Comparison of ENCODE assay signal across 23 cellular contexts in genomic region chr10:46069771-46070463, GRCh38. TPM values are rescaled to one million over a fixed set of nuclear protein-coding genes. Genes with fewer than 3 reads are reported as not detected.
DNase-seq lines count a peak whose midpoint lies in the region; ATAC-seq and TF ChIP-seq lines count a peak whose summit lies in the region.
"Had no signal": no experiment of that assay in that cellular context is flagged by ENCODE, and none has a peak within 500 bp of the region (broad histone marks: within the 10 kb centered on the region; RNA-seq: fewer than 3 reads in every experiment).

No MANE protein-coding gene starts in this region.

- no peak overlapping the region for H4K12ac ChIP-seq in trophoblast cell (ENCODE audit: low read depth, low read length)

- no peak overlapping the region for H3K4me3 ChIP-seq in NB4 (ENCODE audit: low read depth, low read length)
- no peak overlapping the region for H3K4me3 ChIP-seq in esophagus muscularis mucosa
- H3K4me3 ChIP-seq in trophoblast cell (ENCODE audit: low read depth, low read length) = no peak overlapping the region
- H3K4me3 ChIP-seq: BLaER1, MG63, PC-9, SJCRH30 had no signal

- H2BK5ac ChIP-seq in trophoblast cell (ENCODE audit: low read depth, low read length, poor library complexity) = no peak overlapping the region

- H3K14ac ChIP-seq in trophoblast cell (ENCODE audit: low read length) = no peak overlapping the region

- H3K36me3 ChIP-seq in esophagus muscularis mucosa = no peaks in the 10 kb centered on the region
- no peaks in the 10 kb centered on the region for H3K36me3 ChIP-seq in trophoblast cell (ENCODE audit: control insufficient read depth in 1 of 2, insufficient read depth in 2 of 2, low read length in 2 of 2)
- H3K36me3 ChIP-seq: BLaER1, MG63, SJCRH30 had no signal

- H2AFZ ChIP-seq in trophoblast cell (ENCODE audit: insufficient read depth, low read length, poor library complexity) = no peak overlapping the region
- H2AFZ ChIP-seq: PC-9 had no signal

- no peak overlapping the region for H4K91ac ChIP-seq in trophoblast cell (ENCODE audit: low read depth, low read length)

- no peak for TF ChIP-seq EP300 in esophagus muscularis mucosa (IDR thresholded peaks at IDR 0.05)

- no peak overlapping the region for H3K23ac ChIP-seq in trophoblast cell (ENCODE audit: low read length)

- H3K27me3 ChIP-seq in esophagus muscularis mucosa = no peaks in the 10 kb centered on the region
- no peaks in the 10 kb centered on the region for H3K27me3 ChIP-seq in trophoblast cell (ENCODE audit: insufficient read depth, low read length)
- H3K27me3 ChIP-seq: BLaER1, MG63, SJCRH30 had no signal

- ATAC-seq in HG03095 (IDR thresholded peaks at IDR 0.05; ENCODE audit: unreplicated experiment) = no peak

- H4K8ac ChIP-seq in trophoblast cell (ENCODE audit: low read depth, low read length) = no peak overlapping the region

- intact Hi-C loops in esophagus muscularis mucosa (cut with DNase I) = no loop called here

- no peak overlapping the region for H3K4ac ChIP-seq in trophoblast cell (ENCODE audit: low read depth, low read length)

- no peaks in the 10 kb centered on the region for H3K79me2 ChIP-seq in trophoblast cell (ENCODE audit: control insufficient read depth, insufficient read depth, low read length, poor library complexity)

- H3K27ac ChIP-seq in esophagus muscularis mucosa (replicated peaks in 1 of 4) (no peak overlapping the region), trophoblast cell (ENCODE audit: low read depth, low read length) (no peak overlapping the region)
- H3K27ac ChIP-seq: 22Rv1, BLaER1, PC-9, RWPE1, SJCRH30 had no signal

- peak; percentile 33 for DNase-seq in SIG-M5 treated with dmso at 0.1 percent for 504 hours (lab: John Stamatoyannopoulos, UW; ENCODE audit: unreplicated experiment)
- no peak for DNase-seq in SIG-M5 (lab: John Stamatoyannopoulos, UW)
- peak; percentile 57 for DNase-seq in NB4 (ENCODE audit: low read depth)
- peak; percentile 12 for DNase-seq in esophagus muscularis mucosa (ENCODE audit: extremely low spot score)
- peak; percentile 80 to 86 for DNase-seq in trophoblast cell
- DNase-seq in COLO668 (lab: John Stamatoyannopoulos, UW; ENCODE audit: unreplicated experiment) = no peak
- DNase-seq in AG08395 (ENCODE audit: low spot score) = no peak
- DNase-seq: Calu3; CD4-positive, alpha-beta memory T cell; DMS53; Karpas-422; MG63; NCI-H1930; NCI-H526; PC-9; SJCRH30 had no signal

- no peaks in the 10 kb centered on the region for H3K79me1 ChIP-seq in trophoblast cell (ENCODE audit: low read length)

- peak; percentile 2 for TF ChIP-seq CTCF in NB4 (IDR thresholded peaks at IDR 0.05; ENCODE audit: low read depth, low read length)
- TF ChIP-seq CTCF in esophagus muscularis mucosa (IDR thresholded peaks at IDR 0.05) = no peak

- no peak for TF ChIP-seq POLR2A in NB4 (IDR thresholded peaks at IDR 0.05; ENCODE audit: extremely low read depth, insufficient read length)
- no peak for TF ChIP-seq POLR2A in esophagus muscularis mucosa (IDR thresholded peaks at IDR 0.05; ENCODE audit: low read depth)

- no peak overlapping the region for H3K18ac ChIP-seq in trophoblast cell (ENCODE audit: low read length)

- no peak overlapping the region for H3K4me2 ChIP-seq in trophoblast cell (ENCODE audit: low read length)
- H3K4me2 ChIP-seq: BLaER1, PC-9 had no signal

- no peak overlapping the region for H2BK120ac ChIP-seq in trophoblast cell (ENCODE audit: insufficient read depth, low read length, poor library complexity)

- H3K4me1 ChIP-seq in esophagus muscularis mucosa (no peaks in the 10 kb centered on the region), trophoblast cell (ENCODE audit: control insufficient read depth in 1 of 2, insufficient read depth in 2 of 2, low read length in 2 of 2) (peaks cover 0 to 9% of the 10 kb centered on the region in 2 experiments)
- H3K4me1 ChIP-seq: BLaER1, SJCRH30 had no signal

- 27% methylated on average over 6 of the region's 6 CpGs for WGBS in esophagus muscularis mucosa
- WGBS in trophoblast cell (ENCODE audit: extremely low coverage, insufficient coverage, insufficient read length) = no CpG with 5 or more reads among the region's 6 CpGs

- no peak overlapping the region for H2AK5ac ChIP-seq in trophoblast cell (ENCODE audit: low read length)

- H3K9me3 ChIP-seq in esophagus muscularis mucosa (no peaks in the 10 kb centered on the region), trophoblast cell (ENCODE audit: insufficient read depth, low read depth, low read length) (no peaks in the 10 kb centered on the region)
- H3K9me3 ChIP-seq: BLaER1, MG63, SJCRH30 had no signal

- H2BK12ac ChIP-seq in trophoblast cell (ENCODE audit: low read length) = no peak overlapping the region

- H3K9ac ChIP-seq in trophoblast cell (ENCODE audit: low read length) = no peak overlapping the region
- H3K9ac ChIP-seq: BLaER1 had no signal

RNA-seq across cellular contexts. Expression of gene MSMB, which starts 23.8 kb away (rescaled TPM):
- not detected for total RNA-seq in esophagus muscularis mucosa
- 0.64 and 1.1 TPM in 2 replicates for polyA plus RNA-seq in trophoblast cell (2013)
- total RNA-seq: CD4-positive, alpha-beta memory T cell; H1; HT-29; PC-9; SJCRH30 had no signal
- polyA plus RNA-seq: AG04450; CD4-positive, alpha-beta memory T cell; H1 had no signal

RNA-seq across cellular contexts. Expression of gene NCOA4, which starts 39.5 kb away (rescaled TPM):
- total RNA-seq in esophagus muscularis mucosa = 100 to 1,000 TPM; 147 to 170 (median 157) TPM
- polyA plus RNA-seq in trophoblast cell (2013) = 187 and 194 TPM in 2 replicates

Comparison
In these comparisons a context has a peak if more than half of its experiments do, and no peak if none do; other contexts are left out.
1. DNase-seq: peak in SIG-M5 treated with dmso at 0.1 percent for 504 hours (single experiment), NB4 (single experiment), esophagus muscularis mucosa (single experiment) and trophoblast cell (2 of 2); none in SIG-M5 (single experiment), COLO668 (single experiment) and AG08395 (single experiment).